ENCODE assay signal across 8 cellular contexts in the genomic region with DNA sequence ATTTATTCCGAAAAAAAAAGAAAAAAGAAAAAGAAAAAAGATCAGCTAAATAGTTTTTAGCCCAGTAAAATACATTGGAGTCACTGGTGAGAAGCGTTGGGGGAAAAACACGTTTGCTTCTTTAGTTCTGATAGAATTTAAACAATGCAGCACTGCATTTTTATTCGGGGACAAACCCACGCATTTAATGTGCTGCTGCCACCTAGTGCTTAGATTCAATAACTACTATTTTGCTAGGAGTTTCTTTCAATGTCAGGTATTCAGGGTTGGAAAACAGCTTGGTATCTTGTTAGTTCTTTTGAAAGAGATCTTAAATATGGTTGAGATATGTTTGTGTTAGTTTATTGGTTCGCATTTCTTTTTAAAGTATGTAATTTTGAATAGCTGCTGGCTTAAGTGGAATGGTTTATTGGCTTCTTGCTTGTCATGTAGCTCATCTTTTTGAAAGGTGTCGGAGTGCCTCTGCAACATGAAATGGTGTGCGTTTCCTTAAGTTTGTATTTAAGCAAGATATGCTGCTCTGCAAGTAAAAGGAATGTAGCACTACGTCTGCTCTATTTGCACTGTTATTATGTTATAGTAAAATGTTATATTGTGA. TPM values are rescaled to one million over a fixed set of nuclear protein-coding genes. Genes with fewer than 3 reads are reported as not detected.
DNase-seq lines count a peak whose midpoint lies in the region; ATAC-seq, FAIRE-seq and TF ChIP-seq lines count a peak whose summit lies in the region.
"Had no signal": no experiment of that assay in that cellular context is flagged by ENCODE, and none has a peak within 500 bp of the region (broad histone marks: within the 10 kb centered on the region; RNA-seq: fewer than 3 reads in every experiment).

No MANE protein-coding gene starts in this region.

- TF ChIP-seq CTCF in DND-41 (IDR thresholded peaks at IDR 0.05; ENCODE audit: borderline replicate concordance, extremely low read depth, low read length, poor library complexity, severe bottlenecking), result peak; percentile 78
- peak; percentile 35 for TF ChIP-seq CTCF in SU-DHL-6 (IDR thresholded peaks at IDR 0.05; ENCODE audit: insufficient read depth, low read length, poor library complexity, severe bottlenecking)
- peak; percentile 87 for TF ChIP-seq CTCF in natural killer cell (IDR thresholded peaks at IDR 0.05)

- 0 out of 2 replicates have a peak, but pooled peaks cover 5% of the 10 kb centered on the region for H3K4me1 ChIP-seq in DND-41 (ENCODE audit: insufficient read depth, low read length)

- no peak overlapping the region for H3K4me2 ChIP-seq in DND-41 (ENCODE audit: insufficient read depth, low read length)
- no peak overlapping the region for H3K4me2 ChIP-seq in SU-DHL-6 (ENCODE audit: low read depth, low read length, poor library complexity, severe bottlenecking)

- H3K9me2 ChIP-seq in SU-DHL-6 (replicated peaks; ENCODE audit: insufficient read depth, low read length), result no peaks in the 10 kb centered on the region

- FAIRE-seq in endometrium (lab: Jason Lieb, UNC), result peak; percentile 82

- ATAC-seq in DND-41 (ENCODE audit: insufficient read depth, low read depth), result peak; percentile 66; the same call in 2 of the 3 replicates
- ATAC-seq in GM21390 (IDR thresholded peaks at IDR 0.05; ENCODE audit: unreplicated experiment), result peak; percentile 32
- ATAC-seq in natural killer cell, result peak in 2 of 3 donors; percentile 58 to 69

- H3K36me3 ChIP-seq in DND-41 (ENCODE audit: insufficient read depth, low read length) (no peaks in the 10 kb centered on the region), SU-DHL-6 (ENCODE audit: low read length) (no peaks in the 10 kb centered on the region), MG63 (no peaks in the 10 kb centered on the region)

- H3K9me3 ChIP-seq in DND-41 (ENCODE audit: insufficient read depth, low read length, severe bottlenecking) (no peaks in the 10 kb centered on the region), SU-DHL-6 (ENCODE audit: insufficient read depth, low read length) (no peaks in the 10 kb centered on the region), MG63 (no peaks in the 10 kb centered on the region)

- H3K27ac ChIP-seq in DND-41 (ENCODE audit: low read length) (no peak overlapping the region), SU-DHL-6 (ENCODE audit: low read depth, low read length) (no peak overlapping the region)

- no peaks in the 10 kb centered on the region for H3K27me3 ChIP-seq in DND-41 (ENCODE audit: insufficient read depth, low read length, poor library complexity)
- no peaks in the 10 kb centered on the region for H3K27me3 ChIP-seq in SU-DHL-6 (ENCODE audit: low read length)
- 0 out of 2 replicates have a peak, but pooled peaks cover 2% of the 10 kb centered on the region for H3K27me3 ChIP-seq in MG63

- no peaks in the 10 kb centered on the region for H3K79me2 ChIP-seq in DND-41 (ENCODE audit: insufficient read depth, low read length)
- H3K79me2 ChIP-seq in SU-DHL-6 (ENCODE audit: insufficient read depth, low read length), result no peaks in the 10 kb centered on the region

- H3K36me3 Mint-ChIP-seq in natural killer cell, result no peaks in the 10 kb centered on the region
- H3K36me3 Mint-ChIP-seq: activated naive CD4-positive, alpha-beta T cell treated with anti-CD3 and anti-CD28 coated beads, Interleukin-2, amount 50 U/mL, for 72 hours had no signal

- no peak overlapping the region for H3K4me3 ChIP-seq in DND-41 (ENCODE audit: low read depth in 1 of 2, low read length in 2 of 2)
- no peak overlapping the region for H3K4me3 ChIP-seq in SU-DHL-6 (ENCODE audit: insufficient read depth, low read length, poor library complexity, severe bottlenecking)
- no peak overlapping the region for H3K4me3 ChIP-seq in MG63

- no peaks in the 10 kb centered on the region for H3K9me3 Mint-ChIP-seq in natural killer cell
- H3K9me3 Mint-ChIP-seq: activated naive CD4-positive, alpha-beta T cell treated with anti-CD3 and anti-CD28 coated beads, Interleukin-2, amount 50 U/mL, for 72 hours had no signal

- intact Hi-C loops in natural killer cell (cut with micrococcal nuclease), result loop anchor here (1.0 kb wide), 2 partner anchors 453 to 542 kb away; no protein-coding TSS in a partner anchor

- no peak overlapping the region for H3K4me3 Mint-ChIP-seq in natural killer cell

- no peak overlapping the region for H3K27ac Mint-ChIP-seq in natural killer cell
- H3K27ac Mint-ChIP-seq: activated naive CD4-positive, alpha-beta T cell treated with anti-CD3 and anti-CD28 coated beads, Interleukin-2, amount 50 U/mL, for 72 hours had no signal

- DNase-seq in DND-41, result peak; percentile 36
- peak; percentile 72 for DNase-seq in NCI-H1092 treated with DMSO at 0.1 percent for 48 hours (lab: John Stamatoyannopoulos, UW)
- DNase-seq in natural killer cell, result no peak
- DNase-seq in MG63, result no peak

- H2AFZ ChIP-seq in DND-41 (ENCODE audit: low read depth, low read length) (no peak overlapping the region), SU-DHL-6 (ENCODE audit: low read depth, low read length, severe bottlenecking) (no peak overlapping the region)

- no peaks in the 10 kb centered on the region for H3K27me3 Mint-ChIP-seq in natural killer cell (ENCODE audit: low read depth in 2 of 2)

- H3K9ac ChIP-seq in DND-41 (ENCODE audit: low read depth, low read length), result no peak overlapping the region
- no peak overlapping the region for H3K9ac ChIP-seq in SU-DHL-6 (ENCODE audit: low read length)

- H4K20me1 ChIP-seq in DND-41 (ENCODE audit: insufficient read depth, low read length) (no peaks in the 10 kb centered on the region), SU-DHL-6 (ENCODE audit: low read depth, low read length) (no peaks in the 10 kb centered on the region)

- H3K4me1 Mint-ChIP-seq in natural killer cell, result peaks cover 0 to 4% of the 10 kb centered on the region in 2 donors

- no peaks in the 10 kb centered on the region for H3F3A ChIP-seq in SU-DHL-6 (ENCODE audit: insufficient read depth)

RNA-seq across cellular contexts. Expression of a gene that starts 41.9 kb away (rescaled TPM):
- 10 to 100 TPM; 14.9 to 19.2 (median 17.5) TPM for total RNA-seq in natural killer cell
- 4.2 and 23.0 TPM in 2 replicates for total RNA-seq in MG63 (2014; rRNA removed; shearing (Covaris generic); ENCODE audit: low replicate concordance)

Comparison
In these comparisons a context has a peak if more than half of its experiments do, and no peak if none do; other contexts are left out.
1. DNase-seq: peak in DND-41 (single experiment) and NCI-H1092 treated with DMSO at 0.1 percent for 48 hours (single experiment); none in natural killer cell (single experiment) and MG63 (single experiment).
2. CTCF ChIP-seq: peak in every context shown above with its lines; median percentile 87 in natural killer cell; 78 in DND-41; 35 in SU-DHL-6.
3. Peak in every context shown above with its lines, with median percentiles within 50 percentile points of each other: ATAC-seq.